ENCODE assay signal across 8 cellular contexts in the genomic region with DNA sequence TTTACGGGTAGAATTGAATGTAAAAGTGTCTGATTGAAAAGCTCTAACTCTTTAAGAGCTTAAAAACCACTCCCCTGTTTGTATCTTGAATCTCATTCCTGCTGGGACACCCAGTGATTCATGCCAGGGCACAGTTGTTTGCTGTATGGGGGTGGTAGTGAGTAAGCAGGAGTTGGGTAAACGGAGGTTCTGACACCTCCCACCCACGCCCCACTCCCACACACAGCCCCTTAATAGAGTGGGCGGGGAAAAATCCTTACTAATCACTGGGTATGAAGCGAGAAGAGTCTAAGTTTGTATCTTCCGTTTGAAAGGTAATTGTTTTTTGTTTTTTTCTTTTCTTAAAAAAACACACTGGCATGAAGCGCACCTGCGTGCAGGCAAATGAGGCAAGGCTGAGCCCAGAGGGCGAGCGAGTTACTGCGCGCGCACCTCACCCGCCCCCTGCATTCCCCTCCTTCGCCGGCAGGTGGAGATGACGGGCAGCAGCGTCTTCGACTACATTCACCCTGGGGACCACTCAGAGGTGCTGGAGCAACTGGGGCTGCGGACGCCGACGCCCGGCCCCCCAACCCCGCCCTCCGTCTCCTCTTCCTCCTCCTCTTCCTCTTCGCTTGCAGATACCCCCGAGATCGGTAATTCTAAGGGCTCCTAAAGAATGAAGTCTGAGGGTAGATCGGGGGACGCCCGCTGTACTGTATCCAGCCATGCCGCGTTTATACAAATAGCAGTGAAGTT. TPM values are rescaled to one million over a fixed set of nuclear protein-coding genes. Genes with fewer than 3 reads are reported as not detected.
DNase-seq lines count a peak whose midpoint lies in the region; ATAC-seq and TF ChIP-seq lines count a peak whose summit lies in the region.

No MANE protein-coding gene starts in this region.

- H3K4me3 ChIP-seq in WERI-Rb-1 (ENCODE audit: low read depth, low read length): peak overlapping the region; percentile 47
- peak overlapping the region; percentile 29 to 66 (median 51) for H3K4me3 ChIP-seq in breast epithelium
- peak overlapping the region; percentile 60 for H3K4me3 ChIP-seq in smooth muscle cell

- peak overlapping the region; percentile 85 to 94 (median 91) for H3K4me3 Mint-ChIP-seq in immature natural killer cell

- H3K4me1 Mint-ChIP-seq in immature natural killer cell: peaks cover 15 to 16% of the 10 kb centered on the region in 2 donors

- DNase-seq in NCI-H2196 treated with DMSO at 0.1 percent for 48 hours (lab: John Stamatoyannopoulos, UW; ENCODE audit: unreplicated experiment) (peak; percentile 69), WERI-Rb-1 (peak; percentile 90), breast epithelium (ENCODE audit: low spot score in 2 of 2) (peak; percentile 85 to 94), immature natural killer cell (peak; percentile 88 to 89 (median 88)), smooth muscle cell (lab: John Stamatoyannopoulos, UW; ENCODE audit: unreplicated experiment) (peak; percentile 86)

- peaks cover 0 to 4% (median 0%) of the 10 kb centered on the region in 3 donors for H3K36me3 Mint-ChIP-seq in immature natural killer cell

- H3K9me3 Mint-ChIP-seq in immature natural killer cell: no peaks in the 10 kb centered on the region

- peak overlapping the region; percentile 1 for H3K9ac ChIP-seq in smooth muscle cell (ENCODE audit: low read depth)

- H3K4me1 ChIP-seq in breast epithelium (no peaks in the 10 kb centered on the region), smooth muscle cell (ENCODE audit: low read depth) (no peaks in the 10 kb centered on the region)

- H3K79me2 ChIP-seq in smooth muscle cell (ENCODE audit: low read depth): no peaks in the 10 kb centered on the region

- TF ChIP-seq CTCF in 22Rv1 (IDR thresholded peaks at IDR 0.05) (peak; percentile 95), WERI-Rb-1 (IDR thresholded peaks at IDR 0.05; ENCODE audit: low read depth, low read length) (peak; percentile 85), breast epithelium (IDR thresholded peaks at IDR 0.05) (peak; percentile 97 to 99 (median 97)), smooth muscle cell (IDR thresholded peaks at IDR 0.05; ENCODE audit: borderline replicate concordance, insufficient read depth, poor library complexity, severe bottlenecking) (peak; percentile 91)

- no peaks in the 10 kb centered on the region for H4K20me1 ChIP-seq in smooth muscle cell (ENCODE audit: low read depth)

- ATAC-seq in GM18502 (IDR thresholded peaks at IDR 0.05; ENCODE audit: poor library complexity, unreplicated experiment) (peak; percentile 76), HG03066 (IDR thresholded peaks at IDR 0.05; ENCODE audit: low read depth, unreplicated experiment) (peak; percentile 83)

- H3K4me2 ChIP-seq in smooth muscle cell: peak overlapping the region; percentile 88

- H3K36me3 ChIP-seq in WERI-Rb-1: no peaks in the 10 kb centered on the region
- no peaks in the 10 kb centered on the region for H3K36me3 ChIP-seq in breast epithelium
- no peaks in the 10 kb centered on the region for H3K36me3 ChIP-seq in smooth muscle cell (ENCODE audit: low read depth)

- intact Hi-C loops in breast epithelium (cut with DNase I; ENCODE audit: low total_unique reads): no loop called here

- H2AFZ ChIP-seq in smooth muscle cell (ENCODE audit: low read depth): peak overlapping the region; percentile 91

- peak overlapping the region; percentile 67 for H3K27ac ChIP-seq in 22Rv1
- peak overlapping the region; percentile 59 for H3K27ac ChIP-seq in WERI-Rb-1
- H3K27ac ChIP-seq in breast epithelium: peak overlapping the region; percentile 62 to 75
- peak overlapping the region; percentile 18 for H3K27ac ChIP-seq in smooth muscle cell (ENCODE audit: low read depth)

- H3K27ac Mint-ChIP-seq in immature natural killer cell: peak overlapping the region; percentile 41 to 67 (median 54)

- H3K9me3 ChIP-seq in WERI-Rb-1 (ENCODE audit: severe bottlenecking): no peaks in the 10 kb centered on the region
- H3K9me3 ChIP-seq in breast epithelium: no peaks in the 10 kb centered on the region
- H3K9me3 ChIP-seq in smooth muscle cell (replicated peaks; ENCODE audit: low read depth): no peaks in the 10 kb centered on the region

- peaks cover 6 to 10% (median 8%) of the 10 kb centered on the region in 3 donors for H3K27me3 Mint-ChIP-seq in immature natural killer cell (ENCODE audit: low read depth in 3 of 3)

- H3K27me3 ChIP-seq in WERI-Rb-1 (ENCODE audit: insufficient read depth, low read depth, severe bottlenecking) (no peaks in the 10 kb centered on the region), breast epithelium (no peaks in the 10 kb centered on the region), smooth muscle cell (ENCODE audit: low read depth) (no peaks in the 10 kb centered on the region)

- H3F3A ChIP-seq in smooth muscle cell (ENCODE audit: low read depth): peaks cover 4% of the 10 kb centered on the region

- TF ChIP-seq POLR2A in breast epithelium (IDR thresholded peaks at IDR 0.05): no peak

- 6% methylated on average over 31 of the region's 34 CpGs for WGBS in smooth muscle cell (ENCODE audit: low lambda C conversion rate)

RNA-seq across cellular contexts. Expression of a gene that starts 12.8 kb away (rescaled TPM):
- 10 to 100 TPM; 31.1 to 45.7 (median 39.2) TPM for total RNA-seq in breast epithelium
- polyA plus RNA-seq in immature natural killer cell: 100 to 1,000 TPM; 175 to 285 (median 192) TPM
- 21.5 and 61.5 TPM in 2 replicates for total RNA-seq in smooth muscle cell
- 92.2 and 94.4 TPM in 2 replicates for polyA plus RNA-seq in smooth muscle cell

RNA-seq across cellular contexts. Expression of a gene that starts 16.0 kb away (rescaled TPM):
- total RNA-seq in breast epithelium (1 to 10 TPM in 1 of 3 donors, not detected in 2; 2.5 TPM), smooth muscle cell (0.49 and 0.76 TPM in 2 replicates)
- polyA plus RNA-seq in immature natural killer cell (not detected), smooth muscle cell (3.7 and 4.7 TPM in 2 replicates)

Comparison
In these comparisons a context has a peak if more than half of its experiments do, and no peak if none do; other contexts are left out.
1. Peak in every context shown above with its lines: DNase-seq, ATAC-seq, H3K4me3 ChIP-seq and H3K27ac ChIP-seq.
2. H3K27ac ChIP-seq: peak in every context shown above with its lines; median percentile 68 in breast epithelium; 67 in 22Rv1; 59 in WERI-Rb-1; 18 in smooth muscle cell.